Comparison of ENCODE assay signal across 18 cellular contexts in genomic region chr18:62878305-62878704, GRCh38.
DNase-seq lines count a peak whose midpoint lies in the region; ATAC-seq and TF ChIP-seq lines count a peak whose summit lies in the region.
"Had no signal": no experiment of that assay in that cellular context is flagged by ENCODE, and none has a peak within 500 bp of the region (broad histone marks: within the 10 kb centered on the region; RNA-seq: fewer than 3 reads in every experiment).

No MANE protein-coding gene starts in this region.

- H3K4ac ChIP-seq in neuronal stem cell (ENCODE audit: low read length) = no peak overlapping the region

- POLR2A ChIA-PET in PC-9 (lab: Charles Lee; ENCODE audit: unreplicated experiment) = interaction anchor here (0.5 kb wide), 1 partner anchor 137 kb away, joined by 4 read pairs; no protein-coding TSS in a partner anchor

- H2BK5ac ChIP-seq in neuronal stem cell (ENCODE audit: low read length) = no peak overlapping the region

- no peak overlapping the region for H2BK120ac ChIP-seq in neuronal stem cell (ENCODE audit: low read depth, low read length)

- H4K8ac ChIP-seq in neuronal stem cell (ENCODE audit: low read depth, low read length) = no peak overlapping the region

- peaks cover 84% of the 10 kb centered on the region for H3K4me1 ChIP-seq in PC-9 (replicated peaks; ENCODE audit: insufficient read depth)
- peaks cover 16 to 17% of the 10 kb centered on the region in 2 donors for H3K4me1 ChIP-seq in neuronal stem cell (ENCODE audit: control insufficient read depth in 2 of 2, insufficient read depth in 1 of 2, low read depth in 1 of 2, low read length in 2 of 2)
- H3K4me1 ChIP-seq in hepatocyte (ENCODE audit: insufficient read depth) = peaks cover 25% of the 10 kb centered on the region

- no peak overlapping the region for H3K9ac ChIP-seq in neuronal stem cell (ENCODE audit: low read depth, low read length, poor library complexity)

- intact Hi-C loops in PC-9 (cut with micrococcal nuclease; ENCODE audit: unreplicated experiment) = no loop called here

- H2AFZ ChIP-seq in PC-9 (no peak overlapping the region), neuronal stem cell (ENCODE audit: low read length) (no peak overlapping the region), hepatocyte (no peak overlapping the region)

- H3K79me1 ChIP-seq in neuronal stem cell (ENCODE audit: low read depth, low read length) = no peaks in the 10 kb centered on the region

- CTCF ChIA-PET in PC-9 (lab: Charles Lee) = interaction anchor here (0.6 kb wide), 1 partner anchor 57 kb away, joined by 5 read pairs; no protein-coding TSS in a partner anchor

- BruUV-seq in PC-9 (replicated peaks; lab: Mats Ljungman, UMichigan) = no TSS peak

- no CpG with 5 or more reads among the region's 3 CpGs for WGBS in neuronal stem cell (ENCODE audit: extremely low coverage in 2 of 2, insufficient read length in 2 of 2, insufficient replicate concordance in 1 of 2), 2 donors
- 79% methylated on average over 3 of the region's 3 CpGs for WGBS in hepatocyte (ENCODE audit: low lambda C conversion rate, missing lambda C conversion rate)

- peaks cover 51% of the 10 kb centered on the region for H3K79me2 ChIP-seq in PC-9 (ENCODE audit: low read depth)
- peaks cover 4% of the 10 kb centered on the region for H3K79me2 ChIP-seq in hepatocyte

- no peak overlapping the region for H2BK12ac ChIP-seq in neuronal stem cell (ENCODE audit: low read length)

- H2AK5ac ChIP-seq in neuronal stem cell (ENCODE audit: low read depth, low read length) = no peak overlapping the region

- no peaks in the 10 kb centered on the region for H3K9me3 ChIP-seq in PC-9 (ENCODE audit: insufficient read depth, low read depth)
- H3K9me3 ChIP-seq in neuronal stem cell (replicated peaks in 1 of 2; ENCODE audit: control insufficient read depth in 2 of 2, insufficient read depth in 1 of 2, low read depth in 1 of 2, low read length in 2 of 2) = peaks cover 0 to 4% of the 10 kb centered on the region in 2 donors
- H3K9me3 ChIP-seq in hepatocyte (ENCODE audit: low read depth) = no peaks in the 10 kb centered on the region
- H3K9me3 ChIP-seq: adrenal gland, right lobe of liver had no signal

- H3K27me3 ChIP-seq in PC-9 (ENCODE audit: insufficient read depth, low read depth) (no peaks in the 10 kb centered on the region), neuronal stem cell (ENCODE audit: control insufficient read depth in 3 of 3, insufficient read depth in 3 of 3, low read depth in 1 of 3, low read length in 3 of 3) (no peaks in the 10 kb centered on the region), hepatocyte (no peaks in the 10 kb centered on the region)
- H3K27me3 ChIP-seq: adrenal gland, right lobe of liver had no signal

- DNase-seq in EL (peak; percentile 41), PC-9 (no peak), fibroblast of the aortic adventitia (ENCODE audit: low read depth) (peak; percentile 52), neuronal stem cell (ENCODE audit: low spot score) (no peak), medulla oblongata (ENCODE audit: extremely low spot score) (no peak), hepatocyte (ENCODE audit: low spot score) (no peak)
- no peak for DNase-seq in stimulated activated CD8-positive, alpha-beta memory T cell treated with anti-CD3 and anti-CD28 coated beads, Interleukin-4, amount 100 ng/mL, for 48 hours
- DNase-seq: activated CD4-positive, alpha-beta T cell treated with anti-CD3 and anti-CD28 coated beads for 48 hours; activated T-cell treated with anti-CD3 and anti-CD28 coated beads, Interleukin-2, amount 50 U/mL, for 72 hours; GDM1; GOT3; OCI-M1; right lobe of liver; stimulated activated naive CD8-positive, alpha-beta T cell treated with anti-CD3 and anti-CD28 coated beads, Interleukin-15, Interleukin-2, amounts not matched to agents 100 U/mL and 50 U/mL, for 24 hours; T-helper 2 cell had no signal

- no peaks in the 10 kb centered on the region for H3K9me2 ChIP-seq in PC-9 (ENCODE audit: insufficient read depth)
- no peaks in the 10 kb centered on the region for H3K9me2 ChIP-seq in hepatocyte (replicated peaks; ENCODE audit: insufficient read depth)

- H3K27ac ChIP-seq in PC-9 (peak overlapping the region; percentile 95; the same call in 1 of the 2 replicates), neuronal stem cell (replicated peaks; ENCODE audit: low read length) (peak overlapping the region; percentile 77), hepatocyte (no peak overlapping the region)
- H3K27ac ChIP-seq: adrenal gland, C4-2B, right lobe of liver had no signal

- ATAC-seq in GM21390 (IDR thresholded peaks at IDR 0.05; ENCODE audit: unreplicated experiment) = no peak
- ATAC-seq: activated T-cell treated with anti-CD3 and anti-CD28 coated beads, Interleukin-2, amount 50 U/mL, for 72 hours; stimulated activated naive CD8-positive, alpha-beta T cell treated with anti-CD3 and anti-CD28 coated beads, Interleukin-15, Interleukin-2, amounts not matched to agents 100 U/mL and 50 U/mL, for 24 hours had no signal

- no peaks in the 10 kb centered on the region for H4K20me1 ChIP-seq in PC-9 (ENCODE audit: insufficient read depth)
- no peaks in the 10 kb centered on the region for H4K20me1 ChIP-seq in hepatocyte (ENCODE audit: insufficient read depth, poor library complexity, severe bottlenecking)

- H3K36me3 ChIP-seq in PC-9 (ENCODE audit: low read depth) (peaks cover 8% of the 10 kb centered on the region; the same call in 1 of the 2 replicates), neuronal stem cell (replicated peaks in 1 of 2; ENCODE audit: control insufficient read depth in 2 of 2, insufficient read depth in 2 of 2, low read length in 2 of 2) (peaks cover 0 to 5% of the 10 kb centered on the region in 2 donors), hepatocyte (replicated peaks; ENCODE audit: insufficient read depth, low read depth) (no peaks in the 10 kb centered on the region)
- H3K36me3 ChIP-seq: adrenal gland, right lobe of liver had no signal

- TF ChIP-seq CTCF in PC-9 (conservative IDR thresholded peaks at IDR 0.05) (no peak), fibroblast of the aortic adventitia (IDR thresholded peaks at IDR 0.05; ENCODE audit: insufficient read depth, low read length) (no peak), hepatocyte (IDR thresholded peaks at IDR 0.05; ENCODE audit: poor library complexity) (no peak)

- H3K4me3 ChIP-seq in PC-9 (no peak overlapping the region), fibroblast of the aortic adventitia (ENCODE audit: low read depth, low read length) (no peak overlapping the region), neuronal stem cell (ENCODE audit: low read length in 2 of 2) (no peak overlapping the region), hepatocyte (no peak overlapping the region)
- H3K4me3 ChIP-seq: adrenal gland, right lobe of liver had no signal

- no peak overlapping the region for H3K23ac ChIP-seq in neuronal stem cell (ENCODE audit: low read depth, low read length, poor library complexity)

- H2BK15ac ChIP-seq in neuronal stem cell (ENCODE audit: low read length) = no peak overlapping the region

- H3K18ac ChIP-seq in neuronal stem cell (ENCODE audit: low read length) = no peak overlapping the region

- no peak overlapping the region for H4K91ac ChIP-seq in neuronal stem cell (ENCODE audit: low read depth, low read length, poor library complexity)

- H3F3A ChIP-seq in PC-9 (ENCODE audit: insufficient read depth, low read depth) = peaks cover 48% of the 10 kb centered on the region

- H3K4me2 ChIP-seq in PC-9 (no peak overlapping the region), neuronal stem cell (ENCODE audit: insufficient read depth, low read length, poor library complexity, severe bottlenecking) (no peak overlapping the region), hepatocyte (no peak overlapping the region)

- no peak overlapping the region for H3K14ac ChIP-seq in neuronal stem cell (ENCODE audit: low read length)

Comparison
In these comparisons a context has a peak if more than half of its experiments do, and no peak if none do; other contexts are left out.
1. DNase-seq: peak in EL (single experiment) and fibroblast of the aortic adventitia (single experiment); none in PC-9 (0 of 2), neuronal stem cell (single experiment), medulla oblongata (single experiment), stimulated activated CD8-positive, alpha-beta memory T cell treated with anti-CD3 and anti-CD28 coated beads, Interleukin-4, amount 100 ng/mL, for 48 hours (single experiment) and hepatocyte (single experiment).